Comparison of ENCODE assay signal across 8 cellular contexts in genomic region chr12:55715169-55715764, GRCh38. TPM values are rescaled to one million over a fixed set of nuclear protein-coding genes. Genes with fewer than 3 reads are reported as not detected.
DNase-seq lines count a peak whose midpoint lies in the region; ATAC-seq and TF ChIP-seq lines count a peak whose summit lies in the region.

No MANE protein-coding gene starts in this region.

- peak overlapping the region; percentile 57 to 96 (median 91) for H3K27ac ChIP-seq in adrenal gland
- H3K27ac ChIP-seq in left lung, result peak overlapping the region; percentile 88 to 98
- peak overlapping the region; percentile 96 to 98 for H3K27ac ChIP-seq in tibial artery

- peaks cover 0 to 3% of the 10 kb centered on the region in 2 donors for H3K36me3 ChIP-seq in adrenal gland (replicated peaks in 1 of 2)
- peaks cover 0 to 14% of the 10 kb centered on the region in 2 donors for H3K36me3 ChIP-seq in left lung
- H3K36me3 ChIP-seq in tibial artery, result no peaks in the 10 kb centered on the region

- H3K4me1 ChIP-seq in adrenal gland (replicated peaks in 1 of 2) (peaks cover 13 to 31% of the 10 kb centered on the region in 2 donors), left lung (peaks cover 26 to 47% of the 10 kb centered on the region in 2 donors), tibial artery (peaks cover 0 to 92% (median 70%) of the 10 kb centered on the region in 4 donors)

- TF ChIP-seq CTCF in adrenal gland (IDR thresholded peaks at IDR 0.05), result no peak
- TF ChIP-seq CTCF in left lung (IDR thresholded peaks at IDR 0.05), result no peak
- no peak for TF ChIP-seq CTCF in tibial artery (IDR thresholded peaks at IDR 0.05)

- H3K4me3 ChIP-seq in adrenal gland (peak overlapping the region in 2 of 4 donors; percentile 65 to 70), left lung (peak overlapping the region; percentile 48 to 94), tibial artery (peak overlapping the region; percentile 62 to 63)

- no peak for TF ChIP-seq POLR2A in adrenal gland (IDR thresholded peaks at IDR 0.05)

- WGBS in adrenal gland, 4 donors, result 66 to 75% (median 68%) methylated on average over 7 of the region's 7 CpGs

- no peak for ATAC-seq in left lung

- no peaks in the 10 kb centered on the region for H3K27me3 ChIP-seq in adrenal gland
- H3K27me3 ChIP-seq in left lung, result no peaks in the 10 kb centered on the region
- H3K27me3 ChIP-seq in tibial artery, result no peaks in the 10 kb centered on the region

- intact Hi-C loops in adrenal gland (cut with DNase I), result loop anchor here in 1 of 2 donors (5.0 kb wide), 1 partner anchor 58 kb away; no protein-coding TSS in a partner anchor
- intact Hi-C loops in left lung (cut with DNase I), result no loop called here
- intact Hi-C loops in tibial artery (cut with DNase I; ENCODE audit: low total_unique reads), result no loop called here

- H3K9me3 ChIP-seq in adrenal gland (replicated peaks in 1 of 3) (no peaks in the 10 kb centered on the region), left lung (no peaks in the 10 kb centered on the region), tibial artery (no peaks in the 10 kb centered on the region)

- H3K9me3 Mint-ChIP-seq in activated T-cell treated with anti-CD3 and anti-CD28 coated beads, Interleukin-2, amount 50 U/mL, for 24 hours, result no peaks in the 10 kb centered on the region

- H3K4me1 Mint-ChIP-seq in activated T-cell treated with anti-CD3 and anti-CD28 coated beads, Interleukin-2, amount 50 U/mL, for 24 hours (ENCODE audit: low read depth), result peaks cover 38% of the 10 kb centered on the region

- no peaks in the 10 kb centered on the region for H3K27me3 Mint-ChIP-seq in activated T-cell treated with anti-CD3 and anti-CD28 coated beads, Interleukin-2, amount 50 U/mL, for 24 hours

- peak overlapping the region; percentile 91 for H3K4me3 Mint-ChIP-seq in activated T-cell treated with anti-CD3 and anti-CD28 coated beads, Interleukin-2, amount 50 U/mL, for 24 hours

- DNase-seq in activated T-cell treated with anti-CD3 and anti-CD28 coated beads, Interleukin-2, amount 50 U/mL, for 24 hours, result no peak
- no peak for DNase-seq in activated T-cell treated with anti-CD3 and anti-CD28 coated beads, Interleukin-2, amount 50 U/mL, for 1 hour
- no peak for DNase-seq in adrenal gland
- no peak for DNase-seq in left lung
- DNase-seq in tibial artery, result no peak
- no peak for DNase-seq in NCI-H2196 (lab: John Stamatoyannopoulos, UW; ENCODE audit: unreplicated experiment)
- DNase-seq in activated CD8-positive, alpha-beta memory T cell treated with anti-CD3 and anti-CD28 coated beads for 24 hours, result no peak
- DNase-seq in stimulated activated CD4-positive, alpha-beta T cell treated with anti-CD3 and anti-CD28 coated beads, Interleukin-4, amount 100 ng/mL, for 24 hours, result no peak

- H3K27ac Mint-ChIP-seq in activated T-cell treated with anti-CD3 and anti-CD28 coated beads, Interleukin-2, amount 50 U/mL, for 24 hours, result peak overlapping the region; percentile 97

- peaks cover 38% of the 10 kb centered on the region for H3K36me3 Mint-ChIP-seq in activated T-cell treated with anti-CD3 and anti-CD28 coated beads, Interleukin-2, amount 50 U/mL, for 24 hours (ENCODE audit: low read depth)

RNA-seq across cellular contexts. Expression of gene BLOC1S1, which starts 0.6 kb away (rescaled TPM):
- 100 to 1,000 TPM; 180 to 304 (median 220) TPM for total RNA-seq in adrenal gland
- 1,000 to 10,000 TPM in 1 of 3 donors, 100 to 1,000 TPM in 2; 188 to 1,005 (median 657) TPM for polyA plus RNA-seq in adrenal gland
- total RNA-seq in left lung, result 100 to 1,000 TPM; 114 to 123 TPM

RNA-seq across cellular contexts. Expression of gene RDH5, which starts 4.9 kb away (rescaled TPM):
- 10 to 100 TPM in 1 of 8 donors, 1 to 10 TPM in 7; 1.9 to 25.7 (median 4.0) TPM for total RNA-seq in adrenal gland
- polyA plus RNA-seq in adrenal gland, result 10 to 100 TPM in 2 of 3 donors, 1 to 10 TPM in 1; 2.7 to 41.4 (median 32.7) TPM
- total RNA-seq in left lung, result 1 to 10 TPM; 4.3 to 5.8 TPM

RNA-seq across cellular contexts. Expression of gene ITGA7, which starts 7.6 kb away (rescaled TPM):
- 10 to 100 TPM in 5 of 8 donors, 1 to 10 TPM in 3; 5.7 to 19.7 (median 13.3) TPM for total RNA-seq in adrenal gland
- 10 to 100 TPM in 2 of 3 donors, 1 to 10 TPM in 1; 9.3 to 77.1 (median 53.6) TPM for polyA plus RNA-seq in adrenal gland
- 10 to 100 TPM; 22.4 to 62.4 TPM for total RNA-seq in left lung

RNA-seq across cellular contexts. Expression of gene CD63, which starts 13.5 kb away (rescaled TPM):
- total RNA-seq in adrenal gland (1,000 to 10,000 TPM in 6 of 8 donors, 100 to 1,000 TPM in 2; 796 to 1,954 (median 1,274) TPM), left lung (1,000 to 10,000 TPM; 1,639 to 1,766 TPM)
- polyA plus RNA-seq in adrenal gland, result 1,000 to 10,000 TPM; 1,798 to 2,350 (median 1,843) TPM

RNA-seq across cellular contexts. Expression of gene GDF11, which starts 27.7 kb away (rescaled TPM):
- total RNA-seq in adrenal gland (1 to 10 TPM; 3.3 to 8.3 (median 7.1) TPM), left lung (10 to 100 TPM in 1 of 2 donors, 1 to 10 TPM in 1; 7.6 to 10.0 TPM)
- polyA plus RNA-seq in adrenal gland, result 1 to 10 TPM; 2.4 to 4.1 (median 3.8) TPM
